In the genomic region with DNA sequence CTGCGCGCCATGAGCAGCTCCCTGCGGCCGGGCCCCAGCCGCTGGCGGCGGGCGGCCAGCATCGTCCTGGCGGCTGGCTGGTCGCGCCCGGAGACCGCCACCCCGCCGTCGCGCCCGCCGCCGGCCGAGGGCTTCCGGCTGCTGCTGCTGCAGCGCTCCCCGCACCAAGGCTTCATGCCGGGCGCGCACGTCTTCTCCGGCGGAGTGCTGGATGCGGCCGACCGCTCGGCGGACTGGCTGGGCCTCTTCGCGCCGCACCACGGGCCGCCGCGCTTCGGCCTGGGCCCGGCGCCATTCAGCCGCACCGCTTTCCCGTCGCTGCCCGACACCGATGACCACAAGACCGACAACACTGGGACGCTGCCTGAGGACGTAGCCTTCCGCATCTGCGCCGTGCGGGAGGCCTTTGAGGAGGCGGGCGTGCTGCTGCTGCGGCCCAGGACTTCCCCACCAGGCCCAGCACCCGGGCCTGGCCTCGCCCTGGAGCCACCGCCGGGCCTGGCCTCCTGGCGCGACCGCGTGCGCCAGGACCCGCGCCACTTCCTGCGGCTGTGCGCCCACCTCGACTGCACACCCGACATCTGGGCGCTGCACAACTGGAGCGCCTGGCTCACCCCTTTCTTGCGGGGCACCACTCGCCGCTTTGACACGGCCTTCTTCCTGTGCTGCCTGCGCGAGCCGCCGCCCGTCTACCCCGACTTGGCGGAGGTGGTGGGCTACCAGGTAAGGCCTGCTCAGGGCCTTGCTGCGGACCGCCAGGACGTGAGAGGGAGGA, we compare ENCODE assay signal across 8 cellular contexts. TPM values are rescaled to one million over a fixed set of nuclear protein-coding genes. Genes with fewer than 3 reads are reported as not detected.
DNase-seq lines count a peak whose midpoint lies in the region; ATAC-seq and TF ChIP-seq lines count a peak whose summit lies in the region.

No MANE protein-coding gene starts in this region.

- H3K27me3 Mint-ChIP-seq in GM23338 (ENCODE audit: insufficient read depth, low read depth, poor library complexity) = peaks cover 15% of the 10 kb centered on the region
- H3K27me3 Mint-ChIP-seq in dendritic cell treated with granulocyte-macrophage colony-stimulating factor and Interleukin-4, amounts not matched to agents 40 ng/mL and 50 ng/mL, for 4 days = no peaks in the 10 kb centered on the region

- peaks cover 29% of the 10 kb centered on the region for H3K27me3 ChIP-seq in GM23338 (ENCODE audit: insufficient read depth)

- no peak overlapping the region for H3K27ac ChIP-seq in GM23338 (ENCODE audit: low read depth)

- H3K4me1 ChIP-seq in GM23338 (ENCODE audit: insufficient read depth) = peaks cover 6% of the 10 kb centered on the region; the same call in 1 of the 2 replicates

- 0 out of 2 replicates have a peak, but pooled peaks cover 4% of the 10 kb centered on the region for H3F3A ChIP-seq in GM23338 (replicated peaks; ENCODE audit: low read depth)

- DNase-seq in DMS53 (lab: John Stamatoyannopoulos, UW) (peak; percentile 77), DMS53 treated with DMSO at 0.1 percent for 48 hours (lab: John Stamatoyannopoulos, UW; ENCODE audit: unreplicated experiment) (no peak), GM23338 (ENCODE audit: low spot score) (peak; percentile 65), LHCN-M2 (ENCODE audit: low read depth) (peak; percentile 69), left kidney (ENCODE audit: low read depth, low spot score) (peak; percentile 85)
- peak; percentile 21 for DNase-seq in stimulated activated CD4-positive, alpha-beta T cell treated with anti-CD3 and anti-CD28 coated beads, Interleukin-2, amount 100 ng/mL, for 4 hours (ENCODE audit: low read depth)

- H4K20me1 ChIP-seq in GM23338 (replicated peaks; ENCODE audit: insufficient read depth) = no peaks in the 10 kb centered on the region

- peaks cover 8% of the 10 kb centered on the region; the same call in 1 of the 2 replicates for H3K36me3 ChIP-seq in GM23338 (ENCODE audit: insufficient read depth)

- H3K4me2 ChIP-seq in GM23338 = peak overlapping the region; percentile 78

- H3K4me3 ChIP-seq in GM23338 = peak overlapping the region; percentile 58

- peaks cover 8% of the 10 kb centered on the region; the same call in 2 of the 3 replicates for H3K9me3 Mint-ChIP-seq in GM23338
- no peaks in the 10 kb centered on the region for H3K9me3 Mint-ChIP-seq in dendritic cell treated with granulocyte-macrophage colony-stimulating factor and Interleukin-4, amounts not matched to agents 40 ng/mL and 50 ng/mL, for 4 days

- H3K9me2 ChIP-seq in GM23338 (ENCODE audit: insufficient read depth) = peaks cover 4% of the 10 kb centered on the region

- H3K36me3 Mint-ChIP-seq in GM23338 (ENCODE audit: low read depth) = peaks cover 13% of the 10 kb centered on the region
- H3K36me3 Mint-ChIP-seq in dendritic cell treated with granulocyte-macrophage colony-stimulating factor and Interleukin-4, amounts not matched to agents 40 ng/mL and 50 ng/mL, for 4 days (ENCODE audit: low read depth) = peaks cover 26% of the 10 kb centered on the region

- no peak overlapping the region for H3K27ac Mint-ChIP-seq in GM23338
- H3K27ac Mint-ChIP-seq in dendritic cell treated with granulocyte-macrophage colony-stimulating factor and Interleukin-4, amounts not matched to agents 40 ng/mL and 50 ng/mL, for 4 days = peak overlapping the region; percentile 94

- peak; percentile 75 for ATAC-seq in GM23338
- peak; percentile 53 to 62 for ATAC-seq in activated CD4-positive, CD25-positive, alpha-beta regulatory T cell treated with anti-CD3 and anti-CD28 coated beads, Interleukin-2, amount 50 U/mL, for 24 hours

- peak overlapping the region; percentile 69; the same call in 2 of the 3 replicates for H3K4me3 Mint-ChIP-seq in GM23338
- H3K4me3 Mint-ChIP-seq in dendritic cell treated with granulocyte-macrophage colony-stimulating factor and Interleukin-4, amounts not matched to agents 40 ng/mL and 50 ng/mL, for 4 days = peak overlapping the region; percentile 86

- H3K4me1 Mint-ChIP-seq in GM23338 = peaks cover 9% of the 10 kb centered on the region
- peaks cover 65% of the 10 kb centered on the region for H3K4me1 Mint-ChIP-seq in dendritic cell treated with granulocyte-macrophage colony-stimulating factor and Interleukin-4, amounts not matched to agents 40 ng/mL and 50 ng/mL, for 4 days (ENCODE audit: low read depth)

- no peak for TF ChIP-seq CTCF in GM23338 (conservative IDR thresholded peaks at IDR 0.05; ENCODE audit: low read depth in 2 of 2)

- intact Hi-C loops in dendritic cell treated with granulocyte-macrophage colony-stimulating factor and Interleukin-4, amounts not matched to agents 40 ng/mL and 50 ng/mL, for 4 days (cut with micrococcal nuclease) = loop anchor here (1.0 to 10.0 kb wide), 3 partner anchors 17 to 283 kb away; a partner anchor contains a TSS

- H3K79me2 ChIP-seq in GM23338 (replicated peaks; ENCODE audit: insufficient read depth) = peaks cover 4% of the 10 kb centered on the region; the same call in 1 of the 2 replicates

- peak overlapping the region; percentile 87 for H2AFZ ChIP-seq in GM23338

TF ChIP-seq in GM23338, 12 proteins besides CTCF, POLR2A, EP300 and RAD21:
- TF ChIP-seq CREB1 (CRISPR knock-in tag; IDR thresholded peaks at IDR 0.05; ENCODE audit: low read depth) (0 out of 2 replicates have a peak, but pooled peaks have one; percentile 29), JUNB (IDR thresholded peaks at IDR 0.05; ENCODE audit: unreplicated experiment) (no peak)

RNA-seq across cellular contexts. Expression of a gene that starts 0.5 kb away (rescaled TPM):
- 3.5 and 3.9 TPM in 2 replicates for total RNA-seq in GM23338 (2014; rRNA removed; shearing (Covaris generic))
- 2.1 and 2.4 TPM in 2 replicates for polyA plus RNA-seq in GM23338 (2016; fragmentation: Nextera tagmentation; extraction: Ambion mirVana)
- total RNA-seq in LHCN-M2 (2014; rRNA removed) = 16.5 and 17.0 TPM in 2 replicates
- 6.0 TPM for polyA plus RNA-seq in LHCN-M2 (2012)

RNA-seq across cellular contexts. Expression of a gene that starts 16.5 kb away (rescaled TPM):
- 0.43 and 0.83 TPM in 2 replicates for total RNA-seq in GM23338 (2014; rRNA removed; shearing (Covaris generic))
- polyA plus RNA-seq in GM23338 (2016; fragmentation: Nextera tagmentation; extraction: Ambion mirVana) = 0.09 TPM in 1 of 2 replicates, not detected in the other
- total RNA-seq in LHCN-M2 (2014; rRNA removed) = 0.26 and 0.69 TPM in 2 replicates
- polyA plus RNA-seq in LHCN-M2 (2012) = 0.18 TPM

RNA-seq across cellular contexts. Expression of a gene that starts 17.2 kb away (rescaled TPM):
- total RNA-seq in GM23338 (2014; rRNA removed; shearing (Covaris generic)) = 48.7 and 51.6 TPM in 2 replicates
- 16.5 and 16.7 TPM in 2 replicates for polyA plus RNA-seq in GM23338 (2016; fragmentation: Nextera tagmentation; extraction: Ambion mirVana)
- 21.8 and 23.8 TPM in 2 replicates for total RNA-seq in LHCN-M2 (2014; rRNA removed)
- 8.5 TPM for polyA plus RNA-seq in LHCN-M2 (2012)

RNA-seq across cellular contexts. Expression of a gene that starts 27.4 kb away (rescaled TPM):
- total RNA-seq in GM23338 (2014; rRNA removed; shearing (Covaris generic)) = 2.2 and 2.8 TPM in 2 replicates
- 0.68 and 1.0 TPM in 2 replicates for polyA plus RNA-seq in GM23338 (2016; fragmentation: Nextera tagmentation; extraction: Ambion mirVana)
- 0.52 and 0.71 TPM in 2 replicates for total RNA-seq in LHCN-M2 (2014; rRNA removed)
- 0.09 TPM for polyA plus RNA-seq in LHCN-M2 (2012)
